9 cellular contexts compared by ENCODE assay signal in genomic region chr2:111659361-111660281, GRCh38.
DNase-seq lines count a peak whose midpoint lies in the region; ATAC-seq and TF ChIP-seq lines count a peak whose summit lies in the region.
"Had no signal": no experiment of that assay in that cellular context is flagged by ENCODE, and none has a peak within 500 bp of the region (broad histone marks: within the 10 kb centered on the region; RNA-seq: fewer than 3 reads in every experiment).

No MANE protein-coding gene starts in this region.

- no peak for TF ChIP-seq CTCF in CD14-positive monocyte (IDR thresholded peaks at IDR 0.05)

- H3K36me3 Mint-ChIP-seq in CD14-positive monocyte = peaks cover 4 to 11% of the 10 kb centered on the region in 2 donors
- H3K36me3 Mint-ChIP-seq in dendritic cell treated with granulocyte-macrophage colony-stimulating factor and Interleukin-4, amounts not matched to agents 40 ng/mL and 50 ng/mL, for 4 days (ENCODE audit: low read depth) = no peaks in the 10 kb centered on the region
- H3K36me3 Mint-ChIP-seq in activated naive CD8-positive, alpha-beta T cell treated with anti-CD3 and anti-CD28 coated beads, Interleukin-2, amount 50 U/mL, for 24 hours (ENCODE audit: low read depth) = no peaks in the 10 kb centered on the region

- H3K4me1 Mint-ChIP-seq in CD14-positive monocyte = peaks cover 58% of the 10 kb centered on the region
- peaks cover 59% of the 10 kb centered on the region for H3K4me1 Mint-ChIP-seq in dendritic cell treated with granulocyte-macrophage colony-stimulating factor and Interleukin-4, amounts not matched to agents 40 ng/mL and 50 ng/mL, for 4 days (ENCODE audit: low read depth)
- peaks cover 14% of the 10 kb centered on the region for H3K4me1 Mint-ChIP-seq in activated naive CD8-positive, alpha-beta T cell treated with anti-CD3 and anti-CD28 coated beads, Interleukin-2, amount 50 U/mL, for 24 hours

- peaks cover 0 to 3% (median 0%) of the 10 kb centered on the region in 7 donors for H3K9me3 Mint-ChIP-seq in CD14-positive monocyte
- H3K9me3 Mint-ChIP-seq in dendritic cell treated with granulocyte-macrophage colony-stimulating factor and Interleukin-4, amounts not matched to agents 40 ng/mL and 50 ng/mL, for 4 days = no peaks in the 10 kb centered on the region
- no peaks in the 10 kb centered on the region for H3K9me3 Mint-ChIP-seq in activated naive CD8-positive, alpha-beta T cell treated with anti-CD3 and anti-CD28 coated beads, Interleukin-2, amount 50 U/mL, for 24 hours
- H3K9me3 Mint-ChIP-seq: central memory CD8-positive, alpha-beta T cell had no signal

- peak overlapping the region in 1 of 2 donors; percentile 21 for H3K4me3 Mint-ChIP-seq in CD14-positive monocyte
- H3K4me3 Mint-ChIP-seq in dendritic cell treated with granulocyte-macrophage colony-stimulating factor and Interleukin-4, amounts not matched to agents 40 ng/mL and 50 ng/mL, for 4 days = no peak overlapping the region
- no peak overlapping the region for H3K4me3 Mint-ChIP-seq in activated naive CD8-positive, alpha-beta T cell treated with anti-CD3 and anti-CD28 coated beads, Interleukin-2, amount 50 U/mL, for 24 hours
- H3K4me3 Mint-ChIP-seq: central memory CD8-positive, alpha-beta T cell had no signal

- intact Hi-C loops in CD14-positive monocyte (cut with micrococcal nuclease) = loop anchor here in 1 of 2 donors (5.0 kb wide), 2 partner anchors 38 to 42 kb away; no protein-coding TSS in a partner anchor
- intact Hi-C loops in dendritic cell treated with granulocyte-macrophage colony-stimulating factor and Interleukin-4, amounts not matched to agents 40 ng/mL and 50 ng/mL, for 4 days (cut with micrococcal nuclease) = no loop called here

- H3K27me3 Mint-ChIP-seq in CD14-positive monocyte (ENCODE audit: low read depth in 3 of 3) = peaks cover 0 to 5% (median 2%) of the 10 kb centered on the region in 3 donors
- H3K27me3 Mint-ChIP-seq in dendritic cell treated with granulocyte-macrophage colony-stimulating factor and Interleukin-4, amounts not matched to agents 40 ng/mL and 50 ng/mL, for 4 days = peaks cover 1% of the 10 kb centered on the region
- peaks cover 15% of the 10 kb centered on the region for H3K27me3 Mint-ChIP-seq in activated naive CD8-positive, alpha-beta T cell treated with anti-CD3 and anti-CD28 coated beads, Interleukin-2, amount 50 U/mL, for 24 hours
- H3K27me3 Mint-ChIP-seq: central memory CD8-positive, alpha-beta T cell had no signal

- ATAC-seq in GM19023 (IDR thresholded peaks at IDR 0.05; ENCODE audit: unreplicated experiment) (no peak), GM18519 (IDR thresholded peaks at IDR 0.05; ENCODE audit: low FRiP score, unreplicated experiment) (no peak)
- no peak for ATAC-seq in activated naive CD8-positive, alpha-beta T cell treated with anti-CD3 and anti-CD28 coated beads, Interleukin-2, amount 50 U/mL, for 24 hours

- H3K27ac Mint-ChIP-seq in CD14-positive monocyte = peak overlapping the region; percentile 93 to 97 (median 95)
- peak overlapping the region; percentile 82 for H3K27ac Mint-ChIP-seq in dendritic cell treated with granulocyte-macrophage colony-stimulating factor and Interleukin-4, amounts not matched to agents 40 ng/mL and 50 ng/mL, for 4 days
- no peak overlapping the region for H3K27ac Mint-ChIP-seq in activated naive CD8-positive, alpha-beta T cell treated with anti-CD3 and anti-CD28 coated beads, Interleukin-2, amount 50 U/mL, for 24 hours

- DNase-seq in CD14-positive monocyte (ENCODE audit: low spot score) (peak; percentile 90), NCI-H226 (peak; percentile 96), mucosa of gallbladder (ENCODE audit: low spot score) (peak; percentile 81), UCSD-AML1 (lab: John Stamatoyannopoulos, UW; ENCODE audit: unreplicated experiment) (no peak)
- DNase-seq in activated naive CD8-positive, alpha-beta T cell treated with anti-CD3 and anti-CD28 coated beads, Interleukin-2, amount 50 U/mL, for 24 hours = no peak

Comparison
In these comparisons a context has a peak if more than half of its experiments do, and no peak if none do; other contexts are left out.
1. DNase-seq: peak in CD14-positive monocyte (single experiment), NCI-H226 (single experiment) and mucosa of gallbladder (single experiment); none in activated naive CD8-positive, alpha-beta T cell treated with anti-CD3 and anti-CD28 coated beads, Interleukin-2, amount 50 U/mL, for 24 hours (single experiment) and UCSD-AML1 (single experiment).